13 cellular contexts compared by ENCODE assay signal in genomic region chrX:123665197-123665596, GRCh38.
DNase-seq lines count a peak whose midpoint lies in the region; ATAC-seq and TF ChIP-seq lines count a peak whose summit lies in the region.
"Had no signal": no experiment of that assay in that cellular context is flagged by ENCODE, and none has a peak within 500 bp of the region (broad histone marks: within the 10 kb centered on the region; RNA-seq: fewer than 3 reads in every experiment).

No MANE protein-coding gene starts in this region.

- DNase-seq in COLO668 (lab: John Stamatoyannopoulos, UW; ENCODE audit: unreplicated experiment) (peak; percentile 15), HPDE6-E6E7 (ENCODE audit: extremely low spot score) (peak; percentile 4), astrocyte of the hippocampus (ENCODE audit: low read depth, low spot score) (peak; percentile 17), kidney epithelial cell (ENCODE audit: low read depth) (peak; percentile 56), HEK293T (ENCODE audit: extremely low spot score) (no peak), testis (no peak), activated gamma-delta T cell (lab: John Stamatoyannopoulos, UW) (no peak)
- DNase-seq: activated CD8-positive, alpha-beta T cell treated with anti-CD3 and anti-CD28 coated beads for 36 hours; esophagus squamous epithelium; stimulated activated naive CD4-positive, alpha-beta T cell had no signal

- H3K27me3 ChIP-seq in kidney epithelial cell (ENCODE audit: control insufficient read depth, insufficient read depth, low read length): no peaks in the 10 kb centered on the region
- no peaks in the 10 kb centered on the region for H3K27me3 ChIP-seq in testis
- H3K27me3 ChIP-seq: esophagus squamous epithelium had no signal

- no peak for TF ChIP-seq CTCF in kidney epithelial cell (IDR thresholded peaks at IDR 0.05; ENCODE audit: insufficient read depth, low read length, poor library complexity, severe bottlenecking)
- no peak for TF ChIP-seq CTCF in testis (IDR thresholded peaks at IDR 0.05)

- POLR2A ChIA-PET in HEK293T (lab: Yijun Ruan, JAX): no interaction called here

- WGBS in testis, 2 donors: 92 to 98% methylated on average over 3 of the region's 3 CpGs

- TF ChIP-seq POLR2A in testis (IDR thresholded peaks at IDR 0.05): no peak

- no peaks in the 10 kb centered on the region for H3K4me1 ChIP-seq in testis
- H3K4me1 ChIP-seq: esophagus squamous epithelium had no signal

- no peak overlapping the region for H3K27ac ChIP-seq in testis
- H3K27ac ChIP-seq: esophagus squamous epithelium had no signal

- CTCF ChIA-PET in HEK293T (lab: Yijun Ruan, JAX): no interaction called here

- H3K4me3 ChIP-seq in kidney epithelial cell (ENCODE audit: low read depth, low read length) (no peak overlapping the region), testis (no peak overlapping the region)
- H3K4me3 ChIP-seq: esophagus squamous epithelium had no signal

- no peaks in the 10 kb centered on the region for H3K9me3 ChIP-seq in testis
- H3K9me3 ChIP-seq: esophagus squamous epithelium had no signal

- intact Hi-C loops in testis (cut with DNase I; ENCODE audit: low total_unique reads): no loop called here

- no peak for ATAC-seq in HG03571 (IDR thresholded peaks at IDR 0.05; ENCODE audit: unreplicated experiment)
- ATAC-seq: activated CD8-positive, alpha-beta T cell treated with anti-CD3 and anti-CD28 coated beads for 36 hours; activated T-helper 17 cell treated with anti-CD3 and anti-CD28 coated beads, Interleukin-2, amount 50 U/mL, for 72 hours; sciatic nerve had no signal

- no peaks in the 10 kb centered on the region for H3K36me3 ChIP-seq in kidney epithelial cell (ENCODE audit: control insufficient read depth, insufficient read depth, low read length)
- H3K36me3 ChIP-seq in testis (ENCODE audit: low read depth, missing control alignments): no peaks in the 10 kb centered on the region

TF ChIP-seq in HEK293T, 16 proteins besides CTCF, POLR2A, EP300 and RAD21:
- TF ChIP-seq SUZ12 (IDR thresholded peaks at IDR 0.05): no peak
- TF ChIP-seq, protein P1, sequence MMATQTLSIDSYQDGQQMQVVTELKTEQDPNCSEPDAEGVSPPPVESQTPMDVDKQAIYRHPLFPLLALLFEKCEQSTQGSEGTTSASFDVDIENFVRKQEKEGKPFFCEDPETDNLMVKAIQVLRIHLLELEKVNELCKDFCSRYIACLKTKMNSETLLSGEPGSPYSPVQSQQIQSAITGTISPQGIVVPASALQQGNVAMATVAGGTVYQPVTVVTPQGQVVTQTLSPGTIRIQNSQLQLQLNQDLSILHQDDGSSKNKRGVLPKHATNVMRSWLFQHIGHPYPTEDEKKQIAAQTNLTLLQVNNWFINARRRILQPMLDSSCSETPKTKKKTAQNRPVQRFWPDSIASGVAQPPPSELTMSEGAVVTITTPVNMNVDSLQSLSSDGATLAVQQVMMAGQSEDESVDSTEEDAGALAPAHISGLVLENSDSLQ (IDR thresholded peaks at IDR 0.05): no peak

Comparison
In these comparisons a context has a peak if more than half of its experiments do, and no peak if none do; other contexts are left out.
1. DNase-seq: peak in COLO668 (single experiment), HPDE6-E6E7 (single experiment), astrocyte of the hippocampus (single experiment) and kidney epithelial cell (single experiment); none in HEK293T (single experiment), testis (single experiment) and activated gamma-delta T cell (single experiment).